Comparison of ENCODE assay signal across 9 cellular contexts in genomic region chr7:140398821-140399220, GRCh38. TPM values are rescaled to one million over a fixed set of nuclear protein-coding genes. Genes with fewer than 3 reads are reported as not detected.
DNase-seq lines count a peak whose midpoint lies in the region; ATAC-seq and TF ChIP-seq lines count a peak whose summit lies in the region.
"Had no signal": no experiment of that assay in that cellular context is flagged by ENCODE, and none has a peak within 500 bp of the region (broad histone marks: within the 10 kb centered on the region; RNA-seq: fewer than 3 reads in every experiment).

No MANE protein-coding gene starts in this region.

- intact Hi-C loops in MCF 10A (cut with micrococcal nuclease) (loop anchor here (5.0 kb wide), 2 partner anchors 78 to 222 kb away; partner anchors contain the start of genes KDM7A and MKRN1), breast epithelium (cut with DNase I; ENCODE audit: low total_unique reads) (no loop called here)

- H3K27me3 ChIP-seq in breast epithelium (no peaks in the 10 kb centered on the region), suprapubic skin (no peaks in the 10 kb centered on the region), Peyer's patch (no peaks in the 10 kb centered on the region)

- peak overlapping the region; percentile 99 for H3K4me3 Mint-ChIP-seq in MCF 10A (ENCODE audit: unreplicated experiment)
- peak overlapping the region; percentile 87 for H3K4me3 Mint-ChIP-seq in activated CD8-positive, alpha-beta T cell treated with anti-CD3 and anti-CD28 coated beads, Interleukin-2, amount 10 ng/mL, durations not matched to agents 7 days and 5 days

- TF ChIP-seq POLR2A in breast epithelium (IDR thresholded peaks at IDR 0.05), result no peak
- no peak for TF ChIP-seq POLR2A in suprapubic skin (IDR thresholded peaks at IDR 0.05)
- TF ChIP-seq POLR2A in Peyer's patch (IDR thresholded peaks at IDR 0.05), result no peak

- H3K36me3 ChIP-seq in breast epithelium (no peaks in the 10 kb centered on the region), suprapubic skin (no peaks in the 10 kb centered on the region), Peyer's patch (no peaks in the 10 kb centered on the region)

- H3K27ac Mint-ChIP-seq in MCF 10A (ENCODE audit: low read depth, unreplicated experiment), result peak overlapping the region; percentile 99
- no peak overlapping the region for H3K27ac Mint-ChIP-seq in activated CD8-positive, alpha-beta T cell treated with anti-CD3 and anti-CD28 coated beads, Interleukin-2, amount 10 ng/mL, durations not matched to agents 7 days and 5 days

- peak overlapping the region in 1 of 3 donors; percentile 95 for H3K4me3 ChIP-seq in breast epithelium
- H3K4me3 ChIP-seq in suprapubic skin, result peak overlapping the region; percentile 99
- H3K4me3 ChIP-seq in Peyer's patch, result peak overlapping the region in 2 of 4 donors; percentile 84 to 91

- CTCF ChIA-PET in MCF 10A (lab: Yijun Ruan, JAX), result no interaction called here
- CTCF ChIA-PET in activated CD8-positive, alpha-beta T cell treated with anti-CD3 and anti-CD28 coated beads, Interleukin-2, amount 10 ng/mL, durations not matched to agents 7 days and 5 days (lab: Charles Lee), result interaction anchor here (1.4 kb wide), 1 partner anchor 78 kb away, joined by 4 read pairs; no protein-coding TSS in a partner anchor

- WGBS in suprapubic skin, result 77% methylated on average over 10 of the region's 10 CpGs

- H3K4me1 ChIP-seq in breast epithelium, result no peaks in the 10 kb centered on the region
- H3K4me1 ChIP-seq in suprapubic skin, result peaks cover 22% of the 10 kb centered on the region
- H3K4me1 ChIP-seq in Peyer's patch, result peaks cover 0 to 7% (median 0%) of the 10 kb centered on the region in 4 donors

- no peak for ATAC-seq in activated CD8-positive, alpha-beta T cell treated with anti-CD3 and anti-CD28 coated beads, Interleukin-2, amount 10 ng/mL, durations not matched to agents 7 days and 5 days
- ATAC-seq in GM18498 (IDR thresholded peaks at IDR 0.05; ENCODE audit: unreplicated experiment), result no peak

- peaks cover 27% of the 10 kb centered on the region for H3K4me1 Mint-ChIP-seq in MCF 10A (ENCODE audit: insufficient read depth, unreplicated experiment)
- H3K4me1 Mint-ChIP-seq in activated CD8-positive, alpha-beta T cell treated with anti-CD3 and anti-CD28 coated beads, Interleukin-2, amount 10 ng/mL, durations not matched to agents 7 days and 5 days (ENCODE audit: low read depth), result peaks cover 35% of the 10 kb centered on the region

- no TSS peak for BruUV-seq in MCF 10A (replicated peaks; lab: Mats Ljungman, UMichigan)

- no peaks in the 10 kb centered on the region for H3K27me3 Mint-ChIP-seq in MCF 10A (ENCODE audit: insufficient read depth, unreplicated experiment)
- H3K27me3 Mint-ChIP-seq in activated CD8-positive, alpha-beta T cell treated with anti-CD3 and anti-CD28 coated beads, Interleukin-2, amount 10 ng/mL, durations not matched to agents 7 days and 5 days (ENCODE audit: low read depth), result no peaks in the 10 kb centered on the region

- TF ChIP-seq CTCF in MCF 10A (IDR thresholded peaks at IDR 0.05; ENCODE audit: unreplicated experiment), result no peak
- no peak for TF ChIP-seq CTCF in breast epithelium (IDR thresholded peaks at IDR 0.05)
- TF ChIP-seq CTCF in suprapubic skin (IDR thresholded peaks at IDR 0.05), result no peak
- no peak for TF ChIP-seq CTCF in Peyer's patch (IDR thresholded peaks at IDR 0.05)

- H3K9me3 Mint-ChIP-seq in MCF 10A (ENCODE audit: unreplicated experiment), result no peaks in the 10 kb centered on the region
- no peaks in the 10 kb centered on the region for H3K9me3 Mint-ChIP-seq in activated CD8-positive, alpha-beta T cell treated with anti-CD3 and anti-CD28 coated beads, Interleukin-2, amount 10 ng/mL, durations not matched to agents 7 days and 5 days (ENCODE audit: insufficient read depth)

- no peaks in the 10 kb centered on the region for H3K9me3 ChIP-seq in breast epithelium
- H3K9me3 ChIP-seq in suprapubic skin, result no peaks in the 10 kb centered on the region
- H3K9me3 ChIP-seq in Peyer's patch, result no peaks in the 10 kb centered on the region

- no peak for TF ChIP-seq EP300 in suprapubic skin (IDR thresholded peaks at IDR 0.05)

- DNase-seq in MCF 10A (ENCODE audit: unreplicated experiment) (no peak), breast epithelium (ENCODE audit: low spot score in 2 of 2) (no peak), mesenteric fat pad (ENCODE audit: low spot score) (peak; percentile 28), suprapubic skin (ENCODE audit: low spot score in 2 of 2) (no peak), Peyer's patch (no peak)
- DNase-seq in activated CD8-positive, alpha-beta T cell treated with anti-CD3 and anti-CD28 coated beads, Interleukin-2, amount 10 ng/mL, durations not matched to agents 7 days and 5 days, result no peak
- DNase-seq in stimulated activated naive CD4-positive, alpha-beta T cell treated with Interleukin-2 at 50 U/mL for 16 hours (lab: John Stamatoyannopoulos, UW), result no peak
- DNase-seq: AML-193 had no signal

- POLR2A ChIA-PET in MCF 10A (lab: Yijun Ruan, JAX), result interaction anchor here (0.6 to 1.2 kb wide), 3 partner anchors 524 to 1758 kb away, joined by 3 to 4 read pairs (median 3); no protein-coding TSS in a partner anchor
- POLR2A ChIA-PET in activated CD8-positive, alpha-beta T cell treated with anti-CD3 and anti-CD28 coated beads, Interleukin-2, amount 10 ng/mL, durations not matched to agents 7 days and 5 days (lab: Charles Lee), result interaction anchor here (4.1 kb wide), 1 partner anchor 23 kb away, joined by 24 read pairs; no protein-coding TSS in a partner anchor

- no peaks in the 10 kb centered on the region for H3K36me3 Mint-ChIP-seq in MCF 10A (ENCODE audit: insufficient read depth, unreplicated experiment)
- peaks cover 4% of the 10 kb centered on the region for H3K36me3 Mint-ChIP-seq in activated CD8-positive, alpha-beta T cell treated with anti-CD3 and anti-CD28 coated beads, Interleukin-2, amount 10 ng/mL, durations not matched to agents 7 days and 5 days (ENCODE audit: low read depth)

- no peak overlapping the region for H3K27ac ChIP-seq in breast epithelium
- H3K27ac ChIP-seq in suprapubic skin, result no peak overlapping the region
- H3K27ac ChIP-seq in Peyer's patch, result no peak overlapping the region

RNA-seq across cellular contexts. Expression of gene SLC37A3, which starts 0.5 kb away (rescaled TPM):
- total RNA-seq in MCF 10A (2022), result 25.5 and 36.1 TPM in 2 replicates
- total RNA-seq in breast epithelium, result 10 to 100 TPM; 64.0 to 89.8 (median 79.3) TPM
- 10 to 100 TPM; 19.9 to 23.9 TPM for total RNA-seq in activated CD8-positive, alpha-beta T cell treated with anti-CD3 and anti-CD28 coated beads, Interleukin-2, amount 10 ng/mL, durations not matched to agents 7 days and 5 days
- 45.6 TPM for total RNA-seq in mesenteric fat pad
- total RNA-seq in suprapubic skin, result 10 to 100 TPM; 27.3 to 61.4 (median 39.2) TPM
- 100 to 1,000 TPM in 2 of 4 donors, 10 to 100 TPM in 2; 45.4 to 124 (median 98.9) TPM for total RNA-seq in Peyer's patch

RNA-seq across cellular contexts. Expression of gene RAB19, which starts 5.0 kb away (rescaled TPM):
- total RNA-seq in MCF 10A (2022) (not detected in 2 replicates), breast epithelium (1 to 10 TPM in 2 of 3 donors, not detected in 1; 2.3 to 4.2 TPM), mesenteric fat pad (not detected), suprapubic skin (1 to 10 TPM in 1 of 4 donors, under 1 TPM in 1, not detected in 2; 0.89 to 5.3 TPM), Peyer's patch (10 to 100 TPM in 2 of 4 donors, 1 to 10 TPM in 2; 7.4 to 18.6 (median 10.1) TPM)
- total RNA-seq in activated CD8-positive, alpha-beta T cell treated with anti-CD3 and anti-CD28 coated beads, Interleukin-2, amount 10 ng/mL, durations not matched to agents 7 days and 5 days, result 1 to 10 TPM; 7.2 to 7.3 TPM
